In genomic region chr10:97290076-97290475, GRCh38 we compare ENCODE assay signal across 7 cellular contexts. TPM values are rescaled to one million over a fixed set of nuclear protein-coding genes. Genes with fewer than 3 reads are reported as not detected.
DNase-seq lines count a peak whose midpoint lies in the region; ATAC-seq, FAIRE-seq and TF ChIP-seq lines count a peak whose summit lies in the region.
"Not testable (repeated sequence)": the region's sequence is repeated elsewhere in the genome, so short reads cannot be mapped to it uniquely, and the experiment has no call there.

No MANE protein-coding gene starts in this region.

- peak overlapping the region; percentile 85 for H3K4me2 ChIP-seq in BLaER1

- not testable (repeated sequence) for DNase-seq in GM12891 (ENCODE audit: insufficient read length, low spot score); Panc1 (ENCODE audit: low read depth, low spot score); activated CD4-positive, alpha-beta T cell treated with anti-CD3 and anti-CD28 coated beads for 36 hours; endothelial cell (ENCODE audit: low spot score); nephron progenitor cell

- H3K9me3 Mint-ChIP-seq in activated CD4-positive, alpha-beta T cell treated with anti-CD3 and anti-CD28 coated beads for 36 hours (ENCODE audit: low read depth); activated naive CD8-positive, alpha-beta T cell (ENCODE audit: low read depth); endothelial cell (ENCODE audit: unreplicated experiment); nephron progenitor cell: not testable (repeated sequence)

- intact Hi-C loops in Panc1 (cut with micrococcal nuclease; ENCODE audit: unreplicated experiment), result not testable (repeated sequence)
- intact Hi-C loops in activated CD4-positive, alpha-beta T cell treated with anti-CD3 and anti-CD28 coated beads for 36 hours (cut with DNase I, micrococcal nuclease), result loop anchor here in 1 of 2 experiments (5.0 to 10.0 kb wide), 2 partner anchors 845 to 1728 kb away; partner anchors contain the start of genes R3HCC1L and SORBS1

- H3K36me3 ChIP-seq in BLaER1, result peaks cover 51% of the 10 kb centered on the region
- not testable (repeated sequence) for H3K36me3 ChIP-seq in Panc1 (ENCODE audit: control insufficient read depth, insufficient read depth, low read length)

- not testable (repeated sequence) for H3K27ac ChIP-seq in BLaER1
- peak overlapping the region; percentile 100 for H3K27ac ChIP-seq in Panc1 (ENCODE audit: low read length)

- in situ Hi-C loops in Panc1 (cut with HindIII; ENCODE audit: low pct_unique_long_range_greater_than_20kb, low sequenced_read_pairs), result not testable (repeated sequence)

- not testable (repeated sequence) for H3K4me3 ChIP-seq in BLaER1; Panc1 (ENCODE audit: low read depth in 2 of 2, low read length in 2 of 2)

- POLR2A ChIA-PET in Panc1 (lab: Charles Lee), result interaction anchor here (0.6 to 0.7 kb wide), 4 partner anchors 12 to 703 kb away, joined by 4 read pairs; no protein-coding TSS in a partner anchor
- POLR2A ChIA-PET in activated CD4-positive, alpha-beta T cell treated with anti-CD3 and anti-CD28 coated beads for 36 hours (lab: Charles Lee), result not testable (repeated sequence)

- CTCF ChIA-PET in Panc1 (lab: Charles Lee), result interaction anchor here (0.7 kb wide), 1 partner anchor 103 kb away, joined by 3 read pairs; no protein-coding TSS in a partner anchor
- CTCF ChIA-PET in activated CD4-positive, alpha-beta T cell treated with anti-CD3 and anti-CD28 coated beads for 36 hours (lab: Charles Lee), result interaction anchor here (0.6 to 1.1 kb wide), 3 partner anchors 11 to 80 kb away, joined by 3 to 5 read pairs (median 3); no protein-coding TSS in a partner anchor

- not testable (repeated sequence) for ATAC-seq in Panc1; activated CD4-positive, alpha-beta T cell treated with anti-CD3 and anti-CD28 coated beads for 36 hours

- H3K9me3 ChIP-seq in BLaER1; Panc1 (ENCODE audit: control insufficient read depth, insufficient read depth, low read depth, low read length): not testable (repeated sequence)

- BruUV-seq in Panc1 (replicated peaks; lab: Mats Ljungman, UMichigan), result not testable (repeated sequence)

- H3K4me3 Mint-ChIP-seq in activated CD4-positive, alpha-beta T cell treated with anti-CD3 and anti-CD28 coated beads for 36 hours, result peak overlapping the region; percentile 2
- H3K4me3 Mint-ChIP-seq in activated naive CD8-positive, alpha-beta T cell, result not testable (repeated sequence)
- H3K4me3 Mint-ChIP-seq in endothelial cell (ENCODE audit: unreplicated experiment) (peak overlapping the region; percentile 12), nephron progenitor cell (peak overlapping the region; percentile 70)

- H3K4me1 Mint-ChIP-seq in activated CD4-positive, alpha-beta T cell treated with anti-CD3 and anti-CD28 coated beads for 36 hours, result peaks cover 20% of the 10 kb centered on the region
- peaks cover 19% of the 10 kb centered on the region for H3K4me1 Mint-ChIP-seq in activated naive CD8-positive, alpha-beta T cell (ENCODE audit: low read depth)
- H3K4me1 Mint-ChIP-seq in endothelial cell (ENCODE audit: unreplicated experiment), result peaks cover 13% of the 10 kb centered on the region
- peaks cover 35% of the 10 kb centered on the region for H3K4me1 Mint-ChIP-seq in nephron progenitor cell

- TF ChIP-seq CTCF in Panc1 (IDR thresholded peaks at IDR 0.05); endothelial cell (IDR thresholded peaks at IDR 0.05; ENCODE audit: unreplicated experiment); nephron progenitor cell (IDR thresholded peaks at IDR 0.05): not testable (repeated sequence)

- peaks cover 13% of the 10 kb centered on the region for H3K36me3 Mint-ChIP-seq in activated CD4-positive, alpha-beta T cell treated with anti-CD3 and anti-CD28 coated beads for 36 hours (ENCODE audit: low read depth)
- H3K36me3 Mint-ChIP-seq in activated naive CD8-positive, alpha-beta T cell; endothelial cell (ENCODE audit: low read depth, unreplicated experiment): not testable (repeated sequence)
- peaks cover 41% of the 10 kb centered on the region for H3K36me3 Mint-ChIP-seq in nephron progenitor cell (ENCODE audit: low read depth)

- not testable (repeated sequence) for H3K27ac Mint-ChIP-seq in activated CD4-positive, alpha-beta T cell treated with anti-CD3 and anti-CD28 coated beads for 36 hours; endothelial cell (ENCODE audit: unreplicated experiment); nephron progenitor cell
- peak overlapping the region; percentile 46 for H3K27ac Mint-ChIP-seq in activated naive CD8-positive, alpha-beta T cell

- not testable (repeated sequence) for H4K20me1 ChIP-seq in BLaER1

- H3K27me3 ChIP-seq in BLaER1; Panc1 (ENCODE audit: control insufficient read depth, insufficient read depth, low read length): not testable (repeated sequence)

- H3K27me3 Mint-ChIP-seq in activated CD4-positive, alpha-beta T cell treated with anti-CD3 and anti-CD28 coated beads for 36 hours; activated naive CD8-positive, alpha-beta T cell; endothelial cell (ENCODE audit: unreplicated experiment); nephron progenitor cell (ENCODE audit: low read depth, poor library complexity): not testable (repeated sequence)

- TF ChIP-seq POLR2A in GM12891 (IDR thresholded peaks at IDR 0.05; ENCODE audit: low read depth, low read length), result not testable (repeated sequence)

- peak; percentile 57 for FAIRE-seq in GM12891 (lab: Jason Lieb, UNC)

- H3K4me1 ChIP-seq in BLaER1 (peaks cover 32% of the 10 kb centered on the region), Panc1 (ENCODE audit: control insufficient read depth, insufficient read depth, low read length) (peaks cover 12% of the 10 kb centered on the region; the same call in 1 of the 2 replicates)

- H3K9ac ChIP-seq in BLaER1, result not testable (repeated sequence)

RNA-seq across cellular contexts. Expression of gene ARHGAP19, which starts 2.4 kb away (rescaled TPM):
- polyA plus RNA-seq in GM12891 (2012; ENCODE audit: low read depth, missing spikeins), result 15.2 TPM
- total RNA-seq in Panc1 (2021; ENCODE audit: unreplicated experiment), result 28.9 TPM
- 9.9 TPM for polyA plus RNA-seq in Panc1 (2012; ENCODE audit: insufficient read length)
- total RNA-seq in activated CD4-positive, alpha-beta T cell treated with anti-CD3 and anti-CD28 coated beads for 36 hours, result 10 to 100 TPM; 55.9 to 70.2 TPM
- total RNA-seq in endothelial cell (ENCODE audit: unreplicated experiment), result 19.8 TPM

RNA-seq across cellular contexts. Expression of gene FRAT1, which starts 29.0 kb away (rescaled TPM):
- 0.12 TPM for polyA plus RNA-seq in GM12891 (2012; ENCODE audit: low read depth, missing spikeins)
- 5.3 TPM for total RNA-seq in Panc1 (2021; ENCODE audit: unreplicated experiment)
- 7.4 TPM for polyA plus RNA-seq in Panc1 (2012; ENCODE audit: insufficient read length)
- total RNA-seq in activated CD4-positive, alpha-beta T cell treated with anti-CD3 and anti-CD28 coated beads for 36 hours, result 1 to 10 TPM; 1.3 to 1.8 TPM
- total RNA-seq in endothelial cell (ENCODE audit: unreplicated experiment), result 8.0 TPM

RNA-seq across cellular contexts. Expression of gene FRAT2, which starts 44.5 kb away (rescaled TPM):
- 1.2 TPM for polyA plus RNA-seq in GM12891 (2012; ENCODE audit: low read depth, missing spikeins)
- total RNA-seq in Panc1 (2021; ENCODE audit: unreplicated experiment) (16.7 TPM), endothelial cell (ENCODE audit: unreplicated experiment) (25.6 TPM)
- polyA plus RNA-seq in Panc1 (2012; ENCODE audit: insufficient read length), result 16.9 TPM
- 1 to 10 TPM; 3.0 to 4.3 TPM for total RNA-seq in activated CD4-positive, alpha-beta T cell treated with anti-CD3 and anti-CD28 coated beads for 36 hours
